Comparison of ENCODE assay signal across 15 cellular contexts in the genomic region with DNA sequence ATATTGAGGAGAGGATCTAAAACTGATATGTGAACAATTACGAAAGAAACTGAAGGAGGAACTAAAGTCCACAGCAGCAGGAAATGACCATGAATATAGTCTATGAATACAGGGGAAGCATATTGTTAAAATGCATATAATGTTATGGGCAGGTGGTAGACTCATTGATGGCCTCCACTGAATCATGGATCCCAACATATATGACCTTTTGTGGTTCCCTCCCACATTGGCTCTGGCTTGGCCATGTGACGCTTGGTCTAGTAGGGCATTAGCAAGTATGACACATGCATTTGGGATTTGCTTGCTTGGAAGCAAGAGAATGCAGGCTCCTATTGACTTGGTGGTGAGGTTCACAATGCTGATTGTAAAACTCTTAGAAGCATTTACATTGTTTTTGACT. TPM values are rescaled to one million over a fixed set of nuclear protein-coding genes. Genes with fewer than 3 reads are reported as not detected.
A peak's percentile ranks its signal among the peaks of the same experiment; 100 is the strongest.
DNase-seq lines count a peak whose midpoint lies in the region; ATAC-seq and TF ChIP-seq lines count a peak whose summit lies in the region.
"Had no signal": no experiment of that assay in that cellular context is flagged by ENCODE, and none has a peak within 500 bp of the region (broad histone marks: within the 10 kb centered on the region; RNA-seq: fewer than 3 reads in every experiment).

No MANE protein-coding gene starts in this region.

- no peak overlapping the region for H3K4me3 Mint-ChIP-seq in activated T-helper 2 cell treated with anti-CD3 and anti-CD28 coated beads, Interferon-gamma antibody, Interleukin-2, Interleukin-4, amounts not matched to agents 10 μg/mL and 5 μg/mL and 100 μg/mL, durations not matched to agents 14 hours and 24 hours and 36 hours (ENCODE audit: low read depth)
- H3K4me3 Mint-ChIP-seq in nephron progenitor cell = no peak overlapping the region
- H3K4me3 Mint-ChIP-seq: CD4-positive, alpha-beta memory T cell; T-helper 17 cell had no signal

- CTCF ChIA-PET in AG04449 (lab: Yijun Ruan, JAX) = interaction anchor here (2.2 kb wide), 1 partner anchor 793 kb away, joined by 10 read pairs; no protein-coding TSS in a partner anchor

- WGBS in thyroid gland, 2 donors = 91 to 92% methylated on average over 2 of the region's 2 CpGs

- intact Hi-C loops in activated T-helper 2 cell treated with anti-CD3 and anti-CD28 coated beads, Interferon-gamma antibody, Interleukin-2, Interleukin-4, amounts not matched to agents 10 μg/mL and 5 μg/mL and 100 μg/mL, durations not matched to agents 14 hours and 24 hours and 36 hours (cut with micrococcal nuclease) = loop anchor here (5.0 kb wide), 1 partner anchor 793 kb away; no protein-coding TSS in a partner anchor
- intact Hi-C loops in thyroid gland (cut with DNase I) = loop anchor here (10.0 kb wide), 1 partner anchor 206 kb away; no protein-coding TSS in a partner anchor

- TF ChIP-seq POLR2A in GM18505 (IDR thresholded peaks at IDR 0.05; ENCODE audit: borderline replicate concordance, extremely low read depth, insufficient read depth, insufficient read length) (no peak), thyroid gland (IDR thresholded peaks at IDR 0.05) (no peak)

- H3K27ac ChIP-seq in SJCRH30 (no peak overlapping the region), thyroid gland (no peak overlapping the region)
- H3K27ac ChIP-seq: psoas muscle had no signal

- no peak overlapping the region for H3K27ac Mint-ChIP-seq in activated T-helper 2 cell treated with anti-CD3 and anti-CD28 coated beads, Interferon-gamma antibody, Interleukin-2, Interleukin-4, amounts not matched to agents 10 μg/mL and 5 μg/mL and 100 μg/mL, durations not matched to agents 14 hours and 24 hours and 36 hours
- H3K27ac Mint-ChIP-seq in nephron progenitor cell = no peak overlapping the region

- DNase-seq in AG04449 (ENCODE audit: low read depth, low spot score) (peak; percentile 9), HFF-Myc (ENCODE audit: extremely low read depth, low read depth) (peak; percentile 22), SJCRH30 (peak; percentile 32 to 38), foreskin melanocyte (peak; percentile 65), nephron progenitor cell (no peak), thyroid gland (no peak)
- DNase-seq in activated T-helper 2 cell treated with anti-CD3 and anti-CD28 coated beads, Interferon-gamma antibody, Interleukin-2, Interleukin-4, amounts not matched to agents 10 μg/mL and 5 μg/mL and 100 μg/mL, durations not matched to agents 14 hours and 24 hours and 36 hours (ENCODE audit: low spot score) = no peak
- DNase-seq: aorta; CD4-positive, alpha-beta memory T cell; Karpas-422; left ventricle myocardium superior; NCI-H446 treated with DMSO at 0.1 percent for 48 hours; psoas muscle; T-helper 17 cell had no signal

- no peaks in the 10 kb centered on the region for H3K36me3 Mint-ChIP-seq in activated T-helper 2 cell treated with anti-CD3 and anti-CD28 coated beads, Interferon-gamma antibody, Interleukin-2, Interleukin-4, amounts not matched to agents 10 μg/mL and 5 μg/mL and 100 μg/mL, durations not matched to agents 14 hours and 24 hours and 36 hours (ENCODE audit: low read depth)
- H3K36me3 Mint-ChIP-seq in nephron progenitor cell (ENCODE audit: low read depth) = no peaks in the 10 kb centered on the region
- H3K36me3 Mint-ChIP-seq: CD4-positive, alpha-beta memory T cell had no signal

- TF ChIP-seq CTCF in AG04449 (IDR thresholded peaks at IDR 0.05; ENCODE audit: insufficient read depth, low read length, missing control alignments) (no peak), HFF-Myc (IDR thresholded peaks at IDR 0.05; ENCODE audit: low read depth, low read length, missing control alignments) (no peak), nephron progenitor cell (IDR thresholded peaks at IDR 0.05) (no peak), thyroid gland (IDR thresholded peaks at IDR 0.05) (no peak)

- no peaks in the 10 kb centered on the region for H3K9me3 Mint-ChIP-seq in activated T-helper 2 cell treated with anti-CD3 and anti-CD28 coated beads, Interferon-gamma antibody, Interleukin-2, Interleukin-4, amounts not matched to agents 10 μg/mL and 5 μg/mL and 100 μg/mL, durations not matched to agents 14 hours and 24 hours and 36 hours
- H3K9me3 Mint-ChIP-seq in nephron progenitor cell = no peaks in the 10 kb centered on the region
- H3K9me3 Mint-ChIP-seq: CD4-positive, alpha-beta memory T cell had no signal

- H3K27me3 Mint-ChIP-seq in activated T-helper 2 cell treated with anti-CD3 and anti-CD28 coated beads, Interferon-gamma antibody, Interleukin-2, Interleukin-4, amounts not matched to agents 10 μg/mL and 5 μg/mL and 100 μg/mL, durations not matched to agents 14 hours and 24 hours and 36 hours (ENCODE audit: low read depth) = peaks cover 11% of the 10 kb centered on the region
- H3K27me3 Mint-ChIP-seq in nephron progenitor cell (ENCODE audit: low read depth, poor library complexity) = no peaks in the 10 kb centered on the region
- H3K27me3 Mint-ChIP-seq: CD4-positive, alpha-beta memory T cell; T-helper 17 cell had no signal

- H3K4me3 ChIP-seq in AG04449 (ENCODE audit: low read depth, low read length) (no peak overlapping the region), HFF-Myc (replicated peaks; ENCODE audit: low read depth, low read length) (no peak overlapping the region), SJCRH30 (no peak overlapping the region), thyroid gland (replicated peaks in 1 of 3) (no peak overlapping the region)
- H3K4me3 ChIP-seq: psoas muscle had no signal

- H3K36me3 ChIP-seq in SJCRH30 = no peaks in the 10 kb centered on the region
- no peaks in the 10 kb centered on the region for H3K36me3 ChIP-seq in thyroid gland

- no peaks in the 10 kb centered on the region for H3K27me3 ChIP-seq in SJCRH30
- H3K27me3 ChIP-seq in thyroid gland = no peaks in the 10 kb centered on the region

- H3K4me1 Mint-ChIP-seq in activated T-helper 2 cell treated with anti-CD3 and anti-CD28 coated beads, Interferon-gamma antibody, Interleukin-2, Interleukin-4, amounts not matched to agents 10 μg/mL and 5 μg/mL and 100 μg/mL, durations not matched to agents 14 hours and 24 hours and 36 hours (ENCODE audit: low read depth) = peaks cover 5% of the 10 kb centered on the region
- no peaks in the 10 kb centered on the region for H3K4me1 Mint-ChIP-seq in nephron progenitor cell

- ATAC-seq in GM18505 (IDR thresholded peaks at IDR 0.05; ENCODE audit: unreplicated experiment) = no peak
- ATAC-seq: left ventricle myocardium superior, psoas muscle, T-helper 17 cell had no signal

- POLR2A ChIA-PET in AG04449 (lab: Yijun Ruan, JAX) = no interaction called here

- H3K4me1 ChIP-seq in SJCRH30 (no peaks in the 10 kb centered on the region), thyroid gland (peaks cover 0 to 16% of the 10 kb centered on the region in 2 donors)
- H3K4me1 ChIP-seq: psoas muscle had no signal

- peaks cover 3% of the 10 kb centered on the region; the same call in 1 of the 2 replicates for H3K9me3 ChIP-seq in SJCRH30 (replicated peaks)
- H3K9me3 ChIP-seq in thyroid gland = no peaks in the 10 kb centered on the region
- H3K9me3 ChIP-seq: psoas muscle had no signal

RNA-seq across cellular contexts. Expression of a gene that starts 55.2 kb away (rescaled TPM):
- 66.4 and 69.8 TPM in 2 replicates for total RNA-seq in SJCRH30 (2014; rRNA removed; shearing (Covaris generic))
- total RNA-seq in activated T-helper 2 cell treated with anti-CD3 and anti-CD28 coated beads, Interferon-gamma antibody, Interleukin-2, Interleukin-4, amounts not matched to agents 10 μg/mL and 5 μg/mL and 100 μg/mL, durations not matched to agents 14 hours and 24 hours and 36 hours = 55.9 and 56.4 TPM in 2 replicates
- total RNA-seq in thyroid gland = 10 to 100 TPM; 58.9 to 86.0 (median 72.8) TPM

Comparison
In these comparisons a context has a peak if more than half of its experiments do, and no peak if none do; other contexts are left out.
1. DNase-seq: peak in AG04449 (single experiment), HFF-Myc (single experiment), SJCRH30 (2 of 2) and foreskin melanocyte (single experiment); none in activated T-helper 2 cell treated with anti-CD3 and anti-CD28 coated beads, Interferon-gamma antibody, Interleukin-2, Interleukin-4, amounts not matched to agents 10 μg/mL and 5 μg/mL and 100 μg/mL, durations not matched to agents 14 hours and 24 hours and 36 hours (single experiment), nephron progenitor cell (single experiment) and thyroid gland (0 of 2).